2 cellular contexts compared by ENCODE assay signal in the genomic region with DNA sequence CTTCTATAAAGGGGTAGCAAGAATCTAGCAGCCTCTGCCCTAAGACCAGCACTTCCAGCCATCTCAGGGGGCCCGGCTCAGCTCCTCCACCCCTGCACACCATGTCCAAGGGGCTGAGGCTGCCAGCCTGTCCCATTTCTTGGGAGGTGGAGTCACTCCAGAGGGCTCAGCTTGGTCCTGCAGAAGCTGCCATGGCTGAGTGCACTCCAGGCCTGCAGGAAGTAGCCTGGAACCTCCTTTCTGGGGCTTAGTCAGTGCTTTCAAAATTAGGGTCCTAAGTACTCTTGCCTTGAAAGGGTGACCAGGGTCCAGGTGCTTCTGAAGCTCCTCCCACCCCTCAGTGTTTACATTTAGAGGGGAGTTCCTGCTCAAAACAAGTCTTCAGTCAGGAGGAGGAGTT.
TF ChIP-seq lines count a peak whose summit lies in the region.

No MANE protein-coding gene starts in this region.

TF ChIP-seq in A549, 52 proteins besides CTCF, POLR2A, EP300 and RAD21:
- TF ChIP-seq, protein P1, sequence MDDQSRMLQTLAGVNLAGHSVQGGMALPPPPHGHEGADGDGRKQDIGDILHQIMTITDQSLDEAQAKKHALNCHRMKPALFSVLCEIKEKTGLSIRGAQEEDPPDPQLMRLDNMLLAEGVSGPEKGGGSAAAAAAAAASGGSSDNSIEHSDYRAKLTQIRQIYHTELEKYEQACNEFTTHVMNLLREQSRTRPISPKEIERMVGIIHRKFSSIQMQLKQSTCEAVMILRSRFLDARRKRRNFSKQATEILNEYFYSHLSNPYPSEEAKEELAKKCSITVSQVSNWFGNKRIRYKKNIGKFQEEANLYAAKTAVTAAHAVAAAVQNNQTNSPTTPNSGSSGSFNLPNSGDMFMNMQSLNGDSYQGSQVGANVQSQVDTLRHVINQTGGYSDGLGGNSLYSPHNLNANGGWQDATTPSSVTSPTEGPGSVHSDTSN (IDR thresholded peaks at IDR 0.05), result no peak
- no peak for TF ChIP-seq ESRRA (IDR thresholded peaks at IDR 0.05; ENCODE audit: borderline replicate concordance, low read length)

TF ChIP-seq in IMR-90, 13 proteins besides CTCF, POLR2A, EP300 and RAD21 (continued from another document):
- TF ChIP-seq, protein P2, sequence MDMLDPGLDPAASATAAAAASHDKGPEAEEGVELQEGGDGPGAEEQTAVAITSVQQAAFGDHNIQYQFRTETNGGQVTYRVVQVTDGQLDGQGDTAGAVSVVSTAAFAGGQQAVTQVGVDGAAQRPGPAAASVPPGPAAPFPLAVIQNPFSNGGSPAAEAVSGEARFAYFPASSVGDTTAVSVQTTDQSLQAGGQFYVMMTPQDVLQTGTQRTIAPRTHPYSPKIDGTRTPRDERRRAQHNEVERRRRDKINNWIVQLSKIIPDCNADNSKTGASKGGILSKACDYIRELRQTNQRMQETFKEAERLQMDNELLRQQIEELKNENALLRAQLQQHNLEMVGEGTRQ (IDR thresholded peaks at IDR 0.05; ENCODE audit: low read depth, low read length), result no peak
- TF ChIP-seq, protein P3, sequence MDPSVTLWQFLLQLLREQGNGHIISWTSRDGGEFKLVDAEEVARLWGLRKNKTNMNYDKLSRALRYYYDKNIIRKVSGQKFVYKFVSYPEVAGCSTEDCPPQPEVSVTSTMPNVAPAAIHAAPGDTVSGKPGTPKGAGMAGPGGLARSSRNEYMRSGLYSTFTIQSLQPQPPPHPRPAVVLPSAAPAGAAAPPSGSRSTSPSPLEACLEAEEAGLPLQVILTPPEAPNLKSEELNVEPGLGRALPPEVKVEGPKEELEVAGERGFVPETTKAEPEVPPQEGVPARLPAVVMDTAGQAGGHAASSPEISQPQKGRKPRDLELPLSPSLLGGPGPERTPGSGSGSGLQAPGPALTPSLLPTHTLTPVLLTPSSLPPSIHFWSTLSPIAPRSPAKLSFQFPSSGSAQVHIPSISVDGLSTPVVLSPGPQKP (IDR thresholded peaks at IDR 0.05; ENCODE audit: borderline replicate concordance, low read depth, low read length), result no peak
